Comparison of ENCODE assay signal across 29 cellular contexts in genomic region chr2:192347542-192347941, GRCh38.
"Had no signal": no experiment of that assay in that cellular context is flagged by ENCODE, and none has a peak within 500 bp of the region (broad histone marks: within the 10 kb centered on the region; RNA-seq: fewer than 3 reads in every experiment).

No MANE protein-coding gene starts in this region.

- FAIRE-seq: small intestine, urothelium cell line had no signal

- H3K9me3 ChIP-seq: ovary, psoas muscle, right lobe of liver, sigmoid colon, stomach, thoracic aorta, thyroid gland, tibial nerve, upper lobe of left lung, vagina had no signal

- H3K36me3 Mint-ChIP-seq: naive thymus-derived CD4-positive, alpha-beta T cell; natural killer cell treated with Interleukin-12 subunit alpha and Interleukin-12 subunit beta and Interleukin-15 and Interleukin-18, amount 100 ng/mL, for 72 hours; stimulated activated effector memory CD8-positive, alpha-beta T cell treated with anti-CD3 and anti-CD28 coated beads, Interleukin-12 subunit alpha, Interleukin-12 subunit beta, amount 100 ng/mL, for 72 hours; stimulated activated naive B cell treated with anti-CD40 and anti-IgM and Interleukin-4, amounts not matched to agents 10 μg/mL and 1 μg/mL and 100 μg/mL, for 72 hours had no signal

- H3K9me3 Mint-ChIP-seq: nephron progenitor cell had no signal

- H3K27me3 ChIP-seq: ovary, right lobe of liver, sigmoid colon, stomach, thyroid gland, tibial nerve, upper lobe of left lung, vagina had no signal

- H3K4me1 Mint-ChIP-seq: naive thymus-derived CD4-positive, alpha-beta T cell; nephron progenitor cell; stimulated activated effector memory CD8-positive, alpha-beta T cell treated with anti-CD3 and anti-CD28 coated beads, Interleukin-12 subunit alpha, Interleukin-12 subunit beta, amount 100 ng/mL, for 72 hours; stimulated activated naive B cell treated with anti-CD40 and anti-IgM and Interleukin-4, amounts not matched to agents 10 μg/mL and 1 μg/mL and 100 μg/mL, for 72 hours had no signal

- H3K4me3 Mint-ChIP-seq: naive thymus-derived CD4-positive, alpha-beta T cell; natural killer cell treated with Interleukin-12 subunit alpha and Interleukin-12 subunit beta and Interleukin-15 and Interleukin-18, amount 100 ng/mL, for 72 hours; nephron progenitor cell; stimulated activated effector memory CD8-positive, alpha-beta T cell treated with anti-CD3 and anti-CD28 coated beads, Interleukin-12 subunit alpha, Interleukin-12 subunit beta, amount 100 ng/mL, for 72 hours; stimulated activated naive B cell treated with anti-CD40 and anti-IgM and Interleukin-4, amounts not matched to agents 10 μg/mL and 1 μg/mL and 100 μg/mL, for 72 hours; stimulated activated naive CD8-positive, alpha-beta T cell treated with anti-CD3 and anti-CD28 coated beads, Interleukin-15, Interleukin-2, amounts not matched to agents 100 ng/mL and 50 ng/mL, for 24 hours had no signal

- H3K4me1 ChIP-seq: parathyroid adenoma, psoas muscle, right lobe of liver, sigmoid colon, stomach, thyroid gland, tibial nerve, upper lobe of left lung, vagina had no signal

- H3K4me3 ChIP-seq: ovary, psoas muscle, right lobe of liver, sigmoid colon, stomach, thoracic aorta, thyroid gland, tibial nerve, upper lobe of left lung, vagina had no signal

- H3K27me3 Mint-ChIP-seq: naive thymus-derived CD4-positive, alpha-beta T cell; natural killer cell treated with Interleukin-12 subunit alpha and Interleukin-12 subunit beta and Interleukin-15 and Interleukin-18, amount 100 ng/mL, for 72 hours; progenitor cell of endocrine pancreas; stimulated activated naive B cell treated with anti-CD40 and anti-IgM and Interleukin-4, amounts not matched to agents 10 μg/mL and 1 μg/mL and 100 μg/mL, for 72 hours; stimulated activated naive CD8-positive, alpha-beta T cell treated with anti-CD3 and anti-CD28 coated beads, Interleukin-15, Interleukin-2, amounts not matched to agents 100 ng/mL and 50 ng/mL, for 24 hours had no signal

- DNase-seq: naive thymus-derived CD4-positive, alpha-beta T cell; nephron progenitor cell; occipital lobe; ovary; posterior cingulate gyrus; psoas muscle; right cardiac atrium; right lobe of liver; sigmoid colon; small intestine; stimulated activated CD4-positive, alpha-beta T cell treated with anti-CD3 and anti-CD28 coated beads, Interleukin-15, amount 100 ng/mL, for 24 hours; stimulated activated CD4-positive, alpha-beta T cell treated with anti-CD3 and anti-CD28 coated beads, Interleukin-2, amount 100 ng/mL, for 24 hours; stimulated activated CD4-positive, alpha-beta T cell treated with anti-CD3 and anti-CD28 coated beads, Interleukin-2, amount 100 ng/mL, for 48 hours; stimulated activated CD4-positive, alpha-beta T cell treated with anti-CD3 and anti-CD28 coated beads, Interleukin-4, amount 100 ng/mL, for 24 hours; stimulated activated naive B cell treated with anti-CD40 and anti-IgM and Interleukin-4, amounts not matched to agents 10 μg/mL and 1 μg/mL and 100 μg/mL, for 72 hours; stimulated activated naive CD4-positive, alpha-beta T cell treated with Interleukin-2 at 50 U/mL for 16 hours; stomach; thyroid gland; trophoblast cell; upper lobe of left lung had no signal

- H3K27ac ChIP-seq: ovary, parathyroid adenoma, psoas muscle, right lobe of liver, sigmoid colon, stomach, thoracic aorta, thyroid gland, tibial nerve, upper lobe of left lung, vagina had no signal

- H3K79me2 ChIP-seq: parathyroid adenoma had no signal

- H2AFZ ChIP-seq: parathyroid adenoma had no signal

- H3K27ac Mint-ChIP-seq: naive thymus-derived CD4-positive, alpha-beta T cell; natural killer cell treated with Interleukin-12 subunit alpha and Interleukin-12 subunit beta and Interleukin-15 and Interleukin-18, amount 100 ng/mL, for 72 hours; nephron progenitor cell; progenitor cell of endocrine pancreas; stimulated activated effector memory CD8-positive, alpha-beta T cell treated with anti-CD3 and anti-CD28 coated beads, Interleukin-12 subunit alpha, Interleukin-12 subunit beta, amount 100 ng/mL, for 72 hours; stimulated activated naive B cell treated with anti-CD40 and anti-IgM and Interleukin-4, amounts not matched to agents 10 μg/mL and 1 μg/mL and 100 μg/mL, for 72 hours; stimulated activated naive CD8-positive, alpha-beta T cell treated with anti-CD3 and anti-CD28 coated beads, Interleukin-15, Interleukin-2, amounts not matched to agents 100 ng/mL and 50 ng/mL, for 24 hours had no signal

- H3K36me3 ChIP-seq: ovary, right lobe of liver, sigmoid colon, stomach, thoracic aorta, thyroid gland, tibial nerve, upper lobe of left lung, vagina had no signal

- ATAC-seq: naive thymus-derived CD4-positive, alpha-beta T cell; natural killer cell treated with Interleukin-12 subunit alpha and Interleukin-12 subunit beta and Interleukin-15 and Interleukin-18, amount 100 ng/mL, for 72 hours; psoas muscle; right cardiac atrium; right lobe of liver; stimulated activated effector memory CD8-positive, alpha-beta T cell treated with anti-CD3 and anti-CD28 coated beads, Interleukin-12 subunit alpha, Interleukin-12 subunit beta, amount 100 ng/mL, for 72 hours; stimulated activated naive B cell treated with anti-CD40 and anti-IgM and Interleukin-4, amounts not matched to agents 10 μg/mL and 1 μg/mL and 100 μg/mL, for 72 hours had no signal

- H3K9ac ChIP-seq: parathyroid adenoma had no signal
